Comparison of ENCODE assay signal across 1 cellular context in genomic region chr6:125086716-125087115, GRCh38.
TF ChIP-seq lines count a peak whose summit lies in the region.

No MANE protein-coding gene starts in this region.

TF ChIP-seq in WTC11, 78 proteins besides CTCF, POLR2A, EP300 and RAD21:
- no peak for TF ChIP-seq ZNF671 (CRISPR knock-in tag; IDR thresholded peaks at IDR 0.05)
- TF ChIP-seq RORB (CRISPR knock-in tag; IDR thresholded peaks at IDR 0.05): no peak
- TF ChIP-seq CREM (CRISPR knock-in tag; IDR thresholded peaks at IDR 0.05): no peak
- TF ChIP-seq ZNF138 (CRISPR knock-in tag; conservative IDR thresholded peaks at IDR 0.05): no peak
- TF ChIP-seq IRF2 (CRISPR knock-in tag; IDR thresholded peaks at IDR 0.05; ENCODE audit: borderline replicate concordance, low read depth): no peak
- no peak for TF ChIP-seq NFATC4 (CRISPR knock-in tag; IDR thresholded peaks at IDR 0.05)
- TF ChIP-seq ZNF317 (CRISPR knock-in tag; IDR thresholded peaks at IDR 0.05; ENCODE audit: borderline replicate concordance, low read depth): no peak
